30 cellular contexts compared by ENCODE assay signal in the genomic region with DNA sequence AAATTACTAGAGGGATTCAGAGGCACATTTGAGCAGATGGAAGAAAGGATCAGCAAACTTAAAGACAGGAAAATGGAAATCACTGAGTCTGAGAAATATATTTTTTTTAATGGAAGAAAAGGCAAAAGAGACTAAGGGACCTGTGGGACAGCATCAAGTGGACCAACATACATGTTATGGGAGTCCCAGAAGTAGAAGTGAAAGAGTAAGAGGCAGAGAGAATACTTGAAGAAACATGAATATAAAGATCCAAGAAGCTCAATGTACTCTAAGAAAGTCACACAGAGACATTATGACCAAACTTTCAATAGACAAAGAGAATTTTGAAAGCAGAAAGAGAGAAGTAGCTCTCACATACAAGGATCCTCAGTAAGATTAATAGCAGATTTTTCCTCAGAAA. TPM values are rescaled to one million over a fixed set of nuclear protein-coding genes. Genes with fewer than 3 reads are reported as not detected.
"Had no signal": no experiment of that assay in that cellular context is flagged by ENCODE, and none has a peak within 500 bp of the region (broad histone marks: within the 10 kb centered on the region; RNA-seq: fewer than 3 reads in every experiment).

No MANE protein-coding gene starts in this region.

- H3K4me1 ChIP-seq: colonic mucosa, esophagus muscularis mucosa, esophagus squamous epithelium, foreskin keratinocyte, gastrocnemius medialis, gastroesophageal sphincter, heart left ventricle, heart right ventricle had no signal

- H3K36me3 ChIP-seq: colonic mucosa, esophagus squamous epithelium, gastrocnemius medialis, gastroesophageal sphincter, heart left ventricle, heart right ventricle had no signal

- H3K9me3 ChIP-seq: colonic mucosa, esophagus muscularis mucosa, esophagus squamous epithelium, gastrocnemius medialis, gastroesophageal sphincter had no signal

- DNase-seq: colonic mucosa; cortex of kidney; dermis blood vessel endothelial cell; dorsolateral prefrontal cortex; effector CD4-positive, alpha-beta T cell; effector CD8-positive, alpha-beta T cell; effector memory CD4-positive, alpha-beta T cell; effector memory CD8-positive, alpha-beta T cell; endodermal cell; erythroblast; esophagus squamous epithelium; foreskin fibroblast; foreskin keratinocyte; foreskin melanocyte; gastrocnemius medialis; glutamatergic neuron; head of caudate nucleus; heart left ventricle; heart right ventricle had no signal

- H3K27ac ChIP-seq: colonic mucosa, coronary artery, dorsolateral prefrontal cortex, epithelial cell of prostate, esophagus muscularis mucosa, esophagus squamous epithelium, foreskin keratinocyte, gastrocnemius medialis, gastroesophageal sphincter, heart left ventricle, heart right ventricle had no signal

- H3K27me3 ChIP-seq: colonic mucosa, esophagus muscularis mucosa, esophagus squamous epithelium, foreskin keratinocyte, gastrocnemius medialis, gastroesophageal sphincter had no signal

- H3K4me3 ChIP-seq: colonic mucosa, coronary artery, dorsolateral prefrontal cortex, esophagus muscularis mucosa, esophagus squamous epithelium, gastrocnemius medialis, gastroesophageal sphincter, heart left ventricle, heart right ventricle had no signal

- FAIRE-seq: endothelial cell of umbilical vein, frontal cortex had no signal

- ATAC-seq: effector memory CD8-positive, alpha-beta T cell; esophagus mucosa; foreskin keratinocyte; gastrocnemius medialis; gastroesophageal sphincter; heart left ventricle; heart right ventricle had no signal

RNA-seq across cellular contexts. Expression of a gene that starts 39.5 kb away (rescaled TPM):
- total RNA-seq: dermis blood vessel endothelial cell, dermis microvascular lymphatic vessel endothelial cell, endothelial cell of umbilical vein, fibroblast of lung, fibroblast of villous mesenchyme, glomerular endothelial cell had no signal
- polyA plus RNA-seq: endothelial cell of umbilical vein, fibroblast of lung had no signal
